In genomic region chr11:116312560-116313340, GRCh38 we compare ENCODE assay signal across 8 cellular contexts.
DNase-seq lines count a peak whose midpoint lies in the region; ATAC-seq and TF ChIP-seq lines count a peak whose summit lies in the region.

No MANE protein-coding gene starts in this region.

- DNase-seq in HUDEP-2 (lab: John Stamatoyannopoulos, UW; ENCODE audit: unreplicated experiment in 76 of 76) (peak in 49 of 76 experiments; percentile 1 to 66 (median 15)), RWPE2 (ENCODE audit: low spot score) (peak; percentile 76), Right ventricle myocardium inferior (ENCODE audit: missing footprints) (peak; percentile 89), sigmoid colon (peak; percentile 93), SW 1271 (lab: John Stamatoyannopoulos, UW) (no peak), activated gamma-delta T cell (lab: John Stamatoyannopoulos, UW) (no peak), AG08395 (ENCODE audit: low spot score) (no peak)
- no peak for DNase-seq in activated naive CD4-positive, alpha-beta T cell treated with anti-CD3 and anti-CD28 coated beads for 36 hours

- no peak overlapping the region for H3K4me3 ChIP-seq in RWPE2 (ENCODE audit: severe bottlenecking)
- no peak overlapping the region for H3K4me3 ChIP-seq in sigmoid colon

- TF ChIP-seq POLR2A in sigmoid colon (IDR thresholded peaks at IDR 0.05) = no peak

- no peaks in the 10 kb centered on the region for H3K4me1 ChIP-seq in RWPE2 (ENCODE audit: insufficient read depth, poor library complexity, severe bottlenecking)
- H3K4me1 ChIP-seq in sigmoid colon = peaks cover 0 to 29% (median 17%) of the 10 kb centered on the region in 4 donors

- H3K36me3 Mint-ChIP-seq in activated naive CD4-positive, alpha-beta T cell treated with anti-CD3 and anti-CD28 coated beads for 36 hours (ENCODE audit: low read depth) = no peaks in the 10 kb centered on the region

- H3K36me3 ChIP-seq in RWPE2 (ENCODE audit: low read depth) (no peaks in the 10 kb centered on the region), sigmoid colon (no peaks in the 10 kb centered on the region)

- H3K4me3 Mint-ChIP-seq in activated naive CD4-positive, alpha-beta T cell treated with anti-CD3 and anti-CD28 coated beads for 36 hours = no peak overlapping the region

- peak; percentile 94 for ATAC-seq in RWPE2 (ENCODE audit: low read depth)
- peak; percentile 94 for ATAC-seq in Right ventricle myocardium inferior

- intact Hi-C loops in Right ventricle myocardium inferior (cut with DNase I) = no loop called here
- intact Hi-C loops in sigmoid colon (cut with DNase I) = no loop called here
- intact Hi-C loops in activated naive CD4-positive, alpha-beta T cell treated with anti-CD3 and anti-CD28 coated beads for 36 hours (cut with micrococcal nuclease) = no loop called here

- H3K4me1 Mint-ChIP-seq in activated naive CD4-positive, alpha-beta T cell treated with anti-CD3 and anti-CD28 coated beads for 36 hours (ENCODE audit: low read depth) = no peaks in the 10 kb centered on the region

- 24 to 36% methylated on average over 13 of the region's 13 CpGs for WGBS in sigmoid colon, 2 donors

- CTCF ChIA-PET in activated naive CD4-positive, alpha-beta T cell treated with anti-CD3 and anti-CD28 coated beads for 36 hours (lab: Charles Lee) = no interaction called here

- TF ChIP-seq CTCF in RWPE2 (IDR thresholded peaks at IDR 0.05; ENCODE audit: poor library complexity, severe bottlenecking) (no peak), sigmoid colon (IDR thresholded peaks at IDR 0.05) (no peak)

- TF ChIP-seq EP300 in sigmoid colon (IDR thresholded peaks at IDR 0.05) = no peak

- H3K9me3 ChIP-seq in RWPE2 (ENCODE audit: severe bottlenecking) (no peaks in the 10 kb centered on the region), sigmoid colon (no peaks in the 10 kb centered on the region)

- no peak overlapping the region for H3K27ac Mint-ChIP-seq in activated naive CD4-positive, alpha-beta T cell treated with anti-CD3 and anti-CD28 coated beads for 36 hours

- no peak overlapping the region for H3K27ac ChIP-seq in RWPE2 (ENCODE audit: poor library complexity, severe bottlenecking)
- peak overlapping the region in 3 of 4 donors; percentile 44 to 59 (median 44) for H3K27ac ChIP-seq in sigmoid colon

- H3K27me3 Mint-ChIP-seq in activated naive CD4-positive, alpha-beta T cell treated with anti-CD3 and anti-CD28 coated beads for 36 hours (ENCODE audit: low read depth) = peaks cover 18% of the 10 kb centered on the region

- H3K9me3 Mint-ChIP-seq in activated naive CD4-positive, alpha-beta T cell treated with anti-CD3 and anti-CD28 coated beads for 36 hours = no peaks in the 10 kb centered on the region

- no peaks in the 10 kb centered on the region for H3K27me3 ChIP-seq in RWPE2 (ENCODE audit: insufficient read depth, poor library complexity, severe bottlenecking)
- no peaks in the 10 kb centered on the region for H3K27me3 ChIP-seq in sigmoid colon

Comparison
In these comparisons a context has a peak if more than half of its experiments do, and no peak if none do; other contexts are left out.
1. DNase-seq: peak in HUDEP-2 (49 of 76), RWPE2 (single experiment), Right ventricle myocardium inferior (single experiment) and sigmoid colon (single experiment); none in SW 1271 (0 of 2), activated gamma-delta T cell (single experiment), activated naive CD4-positive, alpha-beta T cell treated with anti-CD3 and anti-CD28 coated beads for 36 hours (single experiment) and AG08395 (single experiment).